Comparison of ENCODE assay signal across 25 cellular contexts in the genomic region with DNA sequence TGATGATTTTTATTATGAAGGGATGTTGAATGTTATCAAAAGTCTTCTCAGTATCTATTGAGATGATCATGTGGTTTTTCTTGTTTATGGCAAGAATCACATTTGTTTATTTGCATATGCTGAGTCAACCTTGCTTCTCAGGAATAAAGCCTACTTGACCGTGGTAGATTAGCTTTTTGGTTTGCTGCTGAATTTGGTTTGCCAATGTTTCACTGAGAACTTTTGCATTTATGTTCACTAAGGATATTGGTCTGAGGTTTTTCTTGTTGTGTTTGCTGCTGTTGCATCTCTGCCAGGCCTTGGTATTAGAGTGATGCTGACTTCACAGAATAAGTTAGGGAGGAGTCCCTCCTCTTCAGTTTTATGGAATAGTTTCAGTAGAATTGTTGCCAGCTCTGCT. TPM values are rescaled to one million over a fixed set of nuclear protein-coding genes. Genes with fewer than 3 reads are reported as not detected.
DNase-seq lines count a peak whose midpoint lies in the region; ATAC-seq, FAIRE-seq and TF ChIP-seq lines count a peak whose summit lies in the region.
"Had no signal": no experiment of that assay in that cellular context is flagged by ENCODE, and none has a peak within 500 bp of the region (broad histone marks: within the 10 kb centered on the region; RNA-seq: fewer than 3 reads in every experiment).

No MANE protein-coding gene starts in this region.

- FAIRE-seq in GM12891 (lab: Jason Lieb, UNC): no peak
- FAIRE-seq: A549, GM12878, GM18507, H54 had no signal

- no peak for TF ChIP-seq CTCF in fibroblast of villous mesenchyme (IDR thresholded peaks at IDR 0.05; ENCODE audit: insufficient read depth, low read depth, low read length)
- no peak for TF ChIP-seq CTCF in GM20000 (IDR thresholded peaks at IDR 0.05; ENCODE audit: extremely low read depth, missing control alignments)

- H3K27ac ChIP-seq in SJCRH30: no peak overlapping the region
- H3K27ac ChIP-seq: A549 had no signal

- ATAC-seq in GM21381 (IDR thresholded peaks at IDR 0.05; ENCODE audit: unreplicated experiment): no peak
- ATAC-seq: A549, GM12878, GM23338 had no signal

- DNase-seq in EH (ENCODE audit: low read depth) (peak; percentile 5), H4 (ENCODE audit: low spot score) (peak; percentile 70), amniotic epithelial cell (ENCODE audit: low read depth) (peak; percentile 55), fibroblast of villous mesenchyme (ENCODE audit: low read depth) (peak; percentile 61), GM12891 (ENCODE audit: insufficient read length, low spot score) (no peak), GM20000 (ENCODE audit: low spot score) (no peak), SJCRH30 (no peak)
- DNase-seq: 8988T; ACHN; C1 segment of cervical spinal cord; Calu3; CD4-positive, alpha-beta memory T cell; COR-L47; DMS53; DMS79 treated with DMSO at 0.1 percent for 48 hours; GDM1; HCEC 1CT had no signal

- no peaks in the 10 kb centered on the region for H3K36me3 ChIP-seq in SJCRH30

- TF ChIP-seq POLR2A in GM12891 (IDR thresholded peaks at IDR 0.05; ENCODE audit: low read depth, low read length): no peak

- no peaks in the 10 kb centered on the region for H3K9me3 ChIP-seq in SJCRH30 (replicated peaks)
- H3K9me3 ChIP-seq: A549 had no signal

- H3K4me3 ChIP-seq in fibroblast of villous mesenchyme (ENCODE audit: low read depth, low read length): no peak overlapping the region
- no peak overlapping the region for H3K4me3 ChIP-seq in SJCRH30
- H3K4me3 ChIP-seq: A549, GM12878, GM23338 had no signal

- H3K27me3 ChIP-seq in SJCRH30: no peaks in the 10 kb centered on the region

- no peaks in the 10 kb centered on the region for H3K4me1 ChIP-seq in SJCRH30
- H3K4me1 ChIP-seq: A549 had no signal

TF ChIP-seq in GM12891, 5 proteins besides CTCF, POLR2A, EP300 and RAD21:
- TF ChIP-seq SPI1 (IDR thresholded peaks at IDR 0.05; ENCODE audit: low read depth, low read length) (no peak), POU2F2 (IDR thresholded peaks at IDR 0.05; ENCODE audit: low read depth, low read length) (no peak)

RNA-seq across cellular contexts. Expression of a gene that starts 24.3 kb away (rescaled TPM):
- 424 and 461 TPM in 2 replicates for total RNA-seq in H4 (2014; rRNA removed; shearing (Covaris generic))
- total RNA-seq in fibroblast of villous mesenchyme: 24.6 TPM in 1 of 2 replicates, not detected in the other
- 347 TPM for polyA plus RNA-seq in GM12891 (2012; ENCODE audit: low read depth, missing spikeins)
- total RNA-seq in SJCRH30 (2014; rRNA removed; shearing (Covaris generic)): 301 and 324 TPM in 2 replicates
- total RNA-seq: Calu3 had no signal
- polyA plus RNA-seq: CD4-positive, alpha-beta memory T cell had no signal

RNA-seq across cellular contexts. Expression of a gene that starts 29.6 kb away (rescaled TPM):
- total RNA-seq in H4 (2014; rRNA removed; shearing (Covaris generic)): not detected in 2 replicates
- total RNA-seq in fibroblast of villous mesenchyme: not detected in 2 replicates
- not detected for polyA plus RNA-seq in GM12891 (2012; ENCODE audit: low read depth, missing spikeins)
- total RNA-seq in SJCRH30 (2014; rRNA removed; shearing (Covaris generic)): not detected in 2 replicates
- total RNA-seq: Calu3; CD4-positive, alpha-beta memory T cell; Daoy; GM12878 had no signal
- polyA plus RNA-seq: A549; BJ; CD4-positive, alpha-beta memory T cell; GM12878 had no signal

Comparison
In these comparisons a context has a peak if more than half of its experiments do, and no peak if none do; other contexts are left out.
1. DNase-seq: peak in EH (single experiment), H4 (single experiment), amniotic epithelial cell (single experiment) and fibroblast of villous mesenchyme (single experiment); none in GM12891 (single experiment), GM20000 (single experiment) and SJCRH30 (0 of 2).